Comparison of ENCODE assay signal across 3 cellular contexts in genomic region chr20:62390306-62391164, GRCh38.
TF ChIP-seq lines count a peak whose summit lies in the region.

No MANE protein-coding gene starts in this region.

TF ChIP-seq in SK-N-SH, 30 proteins besides CTCF, POLR2A, EP300 and RAD21:
- 0 out of 2 replicates have a peak, but pooled peaks have one; percentile 1 for TF ChIP-seq PBX3 (IDR thresholded peaks at IDR 0.05)
- TF ChIP-seq FOXM1 (IDR thresholded peaks at IDR 0.05; ENCODE audit: low read depth) = no peak

TF ChIP-seq in SK-N-SH treated with all-trans-retinoic acid at 6 μM for 48 hours, 23 proteins besides CTCF, POLR2A, EP300 and RAD21:
- TF ChIP-seq TOX (CRISPR knock-in tag; IDR thresholded peaks at IDR 0.05; ENCODE audit: borderline replicate concordance) (no peak), ZFP30 (CRISPR knock-in tag; IDR thresholded peaks at IDR 0.05) (no peak), ISL1 (CRISPR knock-in tag; IDR thresholded peaks at IDR 0.05) (no peak), POU6F1 (CRISPR knock-in tag; IDR thresholded peaks at IDR 0.05; ENCODE audit: borderline replicate concordance, low read depth) (no peak), CSDC2 (CRISPR knock-in tag; IDR thresholded peaks at IDR 0.05) (no peak), ZFP3 (CRISPR knock-in tag; IDR thresholded peaks at IDR 0.05) (no peak)

TF ChIP-seq in HEK293, 187 proteins besides CTCF, POLR2A, EP300 and RAD21:
- peak; percentile 23; the same call in 1 of the 2 replicates for TF ChIP-seq SCRT2 (tag by site-specific recombination; IDR thresholded peaks at IDR 0.05)
- TF ChIP-seq, protein P1, sequence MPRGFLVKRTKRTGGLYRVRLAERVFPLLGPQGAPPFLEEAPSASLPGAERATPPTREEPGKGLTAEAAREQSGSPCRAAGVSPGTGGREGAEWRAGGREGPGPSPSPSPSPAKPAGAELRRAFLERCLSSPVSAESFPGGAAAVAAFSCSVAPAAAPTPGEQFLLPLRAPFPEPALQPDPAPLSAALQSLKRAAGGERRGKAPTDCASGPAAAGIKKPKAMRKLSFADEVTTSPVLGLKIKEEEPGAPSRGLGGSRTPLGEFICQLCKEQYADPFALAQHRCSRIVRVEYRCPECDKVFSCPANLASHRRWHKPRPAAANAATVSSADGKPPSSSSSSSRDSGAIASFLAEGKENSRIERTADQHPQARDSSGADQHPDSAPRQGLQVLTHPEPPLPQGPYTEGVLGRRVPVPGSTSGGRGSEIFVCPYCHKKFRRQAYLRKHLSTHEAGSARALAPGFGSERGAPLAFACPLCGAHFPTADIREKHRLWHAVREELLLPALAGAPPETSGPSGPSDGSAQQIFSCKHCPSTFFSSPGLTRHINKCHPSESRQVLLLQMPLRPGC (tag by site-specific recombination; IDR thresholded peaks at IDR 0.05) = no peak
